Comparison of ENCODE assay signal across 1 cellular context in the genomic region with DNA sequence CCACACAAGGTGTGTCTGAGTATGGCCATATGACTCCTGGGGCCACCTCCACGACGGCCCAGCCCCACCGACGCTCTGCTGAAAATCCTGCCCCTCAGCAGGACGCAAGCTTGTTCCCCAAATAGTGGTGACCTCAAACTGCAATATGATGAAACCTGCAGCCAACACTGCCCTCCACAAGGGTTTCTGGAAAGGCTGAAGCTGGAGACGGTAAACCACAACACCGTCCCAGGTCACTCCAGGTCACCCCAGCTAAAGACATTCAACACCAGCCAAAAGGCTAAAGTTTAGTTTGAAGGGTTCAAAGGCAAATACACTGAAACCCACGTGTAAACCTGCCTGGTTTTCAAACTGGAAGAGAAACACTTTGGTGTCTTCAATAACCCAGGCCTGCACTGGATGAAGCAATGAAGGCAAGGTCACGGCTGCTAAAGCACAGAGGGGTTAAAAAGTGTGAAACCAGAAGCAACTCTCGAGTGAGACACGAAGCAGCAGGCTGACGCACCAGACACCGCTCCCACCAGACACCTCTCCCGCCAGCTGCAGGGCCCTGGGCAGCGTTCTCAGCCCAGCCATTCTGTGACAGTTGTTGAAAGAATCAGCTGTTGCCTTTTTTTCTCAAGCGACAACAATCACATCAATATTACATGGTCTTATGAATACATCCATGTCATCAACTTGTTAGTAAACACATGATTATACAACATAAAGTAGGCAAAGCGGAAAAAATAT.
TF ChIP-seq lines count a peak whose summit lies in the region.

No MANE protein-coding gene starts in this region.

TF ChIP-seq in K562, 482 proteins besides CTCF, POLR2A, EP300 and RAD21 (continued from another document and continues in another):
- TF ChIP-seq ZHX1 (conservative IDR thresholded peaks at IDR 0.05; ENCODE audit: low read length): no peak
- TF ChIP-seq MNT (conservative IDR thresholded peaks at IDR 0.05): no peak; a peak in 1 of 4 replicates
- TF ChIP-seq SPI1 (IDR thresholded peaks at IDR 0.05; ENCODE audit: borderline replicate concordance, low read depth, low read length): no peak
- TF ChIP-seq SP2 (IDR thresholded peaks at IDR 0.05; ENCODE audit: extremely low read depth, low read depth, low read length, poor library complexity, severe bottlenecking): no peak
- TF ChIP-seq POLR3A (IDR thresholded peaks at IDR 0.05; ENCODE audit: borderline replicate concordance, extremely low read depth, insufficient read depth, insufficient read length): no peak
- TF ChIP-seq ZNF232 (CRISPR knock-in tag; IDR thresholded peaks at IDR 0.05): no peak
- TF ChIP-seq ZNF717 (CRISPR knock-in tag; IDR thresholded peaks at IDR 0.05): no peak
- no peak for TF ChIP-seq BCLAF1 (IDR thresholded peaks at IDR 0.05; ENCODE audit: borderline replicate concordance in 1 of 2, control insufficient read depth in 1 of 2, low read depth in 2 of 2, low read length in 1 of 2)
- TF ChIP-seq, protein P1, sequence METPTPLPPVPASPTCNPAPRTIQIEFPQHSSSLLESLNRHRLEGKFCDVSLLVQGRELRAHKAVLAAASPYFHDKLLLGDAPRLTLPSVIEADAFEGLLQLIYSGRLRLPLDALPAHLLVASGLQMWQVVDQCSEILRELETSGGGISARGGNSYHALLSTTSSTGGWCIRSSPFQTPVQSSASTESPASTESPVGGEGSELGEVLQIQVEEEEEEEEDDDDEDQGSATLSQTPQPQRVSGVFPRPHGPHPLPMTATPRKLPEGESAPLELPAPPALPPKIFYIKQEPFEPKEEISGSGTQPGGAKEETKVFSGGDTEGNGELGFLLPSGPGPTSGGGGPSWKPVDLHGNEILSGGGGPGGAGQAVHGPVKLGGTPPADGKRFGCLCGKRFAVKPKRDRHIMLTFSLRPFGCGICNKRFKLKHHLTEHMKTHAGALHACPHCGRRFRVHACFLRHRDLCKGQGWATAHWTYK (CRISPR knock-in tag; IDR thresholded peaks at IDR 0.05): peak; percentile 47; the same call in 1 of the 2 replicates
- TF ChIP-seq E2F3 (CRISPR knock-in tag; IDR thresholded peaks at IDR 0.05): no peak
- TF ChIP-seq CCNT2 (IDR thresholded peaks at IDR 0.05; ENCODE audit: borderline replicate concordance, extremely low read depth, insufficient read length, low read depth, low read length): no peak
- peak; percentile 42; the same call in 1 of the 2 replicates for TF ChIP-seq SMARCE1 (IDR thresholded peaks at IDR 0.05)
- TF ChIP-seq, protein P2, sequence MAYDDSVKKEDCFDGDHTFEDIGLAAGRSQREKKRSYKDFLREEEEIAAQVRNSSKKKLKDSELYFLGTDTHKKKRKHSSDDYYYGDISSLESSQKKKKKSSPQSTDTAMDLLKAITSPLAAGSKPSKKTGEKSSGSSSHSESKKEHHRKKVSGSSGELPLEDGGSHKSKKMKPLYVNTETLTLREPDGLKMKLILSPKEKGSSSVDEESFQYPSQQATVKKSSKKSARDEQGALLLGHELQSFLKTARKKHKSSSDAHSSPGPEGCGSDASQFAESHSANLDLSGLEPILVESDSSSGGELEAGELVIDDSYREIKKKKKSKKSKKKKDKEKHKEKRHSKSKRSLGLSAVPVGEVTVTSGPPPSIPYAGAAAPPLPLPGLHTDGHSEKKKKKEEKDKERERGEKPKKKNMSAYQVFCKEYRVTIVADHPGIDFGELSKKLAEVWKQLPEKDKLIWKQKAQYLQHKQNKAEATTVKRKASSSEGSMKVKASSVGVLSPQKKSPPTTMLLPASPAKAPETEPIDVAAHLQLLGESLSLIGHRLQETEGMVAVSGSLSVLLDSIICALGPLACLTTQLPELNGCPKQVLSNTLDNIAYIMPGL (CRISPR knock-in tag; IDR thresholded peaks at IDR 0.05): no peak
- TF ChIP-seq ZNF76 (CRISPR knock-in tag; IDR thresholded peaks at IDR 0.05; ENCODE audit: borderline replicate concordance): no peak
- TF ChIP-seq EWSR1 (IDR thresholded peaks at IDR 0.05; ENCODE audit: borderline replicate concordance, low read depth, partially characterized antibody): no peak
- TF ChIP-seq TAF1 (IDR thresholded peaks at IDR 0.05; ENCODE audit: control insufficient read depth, extremely low read depth, insufficient read depth, low read length, severe bottlenecking): no peak
- no peak for TF ChIP-seq NR2C2 (CRISPR knock-in tag; IDR thresholded peaks at IDR 0.05)
- TF ChIP-seq NR2C2 (tag; IDR thresholded peaks at IDR 0.05): peak; percentile 96
- TF ChIP-seq ZNF512 (tag; IDR thresholded peaks at IDR 0.05): no peak
- TF ChIP-seq TCF3 (CRISPR knock-in tag; IDR thresholded peaks at IDR 0.05): peak; percentile 32; the same call in 1 of the 2 replicates
- no peak for TF ChIP-seq TRIM28 (IDR thresholded peaks at IDR 0.05)
- no peak for TF ChIP-seq TCF7 (IDR thresholded peaks at IDR 0.05; ENCODE audit: borderline replicate concordance)
- TF ChIP-seq KAT8 (IDR thresholded peaks at IDR 0.05; ENCODE audit: low read depth): no peak
- no peak for TF ChIP-seq KDM2B (CRISPR knock-in tag; IDR thresholded peaks at IDR 0.05)
- TF ChIP-seq MECOM (CRISPR knock-in tag; IDR thresholded peaks at IDR 0.05): peak; percentile 73; the same call in 1 of the 2 replicates
- no peak for TF ChIP-seq ZNF184 (CRISPR knock-in tag; IDR thresholded peaks at IDR 0.05)
- TF ChIP-seq RCOR1 (IDR thresholded peaks at IDR 0.05; ENCODE audit: borderline replicate concordance in 1 of 2, low read depth in 2 of 2, low read length in 2 of 2): peak in 1 of 2 experiments; percentile 86; a peak in 2 of 4 replicates
- TF ChIP-seq ZEB2 (IDR thresholded peaks at IDR 0.05): peak; percentile 88
- no peak for TF ChIP-seq STAT5B (CRISPR knock-in tag; IDR thresholded peaks at IDR 0.05)
- TF ChIP-seq SIX5 (IDR thresholded peaks at IDR 0.05; ENCODE audit: borderline replicate concordance in 1 of 2, insufficient read depth in 1 of 2, low read depth in 1 of 2, low read length in 2 of 2): no peak
- no peak for TF ChIP-seq SMAD2 (IDR thresholded peaks at IDR 0.05; ENCODE audit: low read depth, low read length)
- no peak for TF ChIP-seq ADNP (tag; IDR thresholded peaks at IDR 0.05)
- peak; percentile 79; the same call in 1 of the 2 replicates for TF ChIP-seq LCOR (CRISPR knock-in tag; IDR thresholded peaks at IDR 0.05)
- TF ChIP-seq, protein P3, sequence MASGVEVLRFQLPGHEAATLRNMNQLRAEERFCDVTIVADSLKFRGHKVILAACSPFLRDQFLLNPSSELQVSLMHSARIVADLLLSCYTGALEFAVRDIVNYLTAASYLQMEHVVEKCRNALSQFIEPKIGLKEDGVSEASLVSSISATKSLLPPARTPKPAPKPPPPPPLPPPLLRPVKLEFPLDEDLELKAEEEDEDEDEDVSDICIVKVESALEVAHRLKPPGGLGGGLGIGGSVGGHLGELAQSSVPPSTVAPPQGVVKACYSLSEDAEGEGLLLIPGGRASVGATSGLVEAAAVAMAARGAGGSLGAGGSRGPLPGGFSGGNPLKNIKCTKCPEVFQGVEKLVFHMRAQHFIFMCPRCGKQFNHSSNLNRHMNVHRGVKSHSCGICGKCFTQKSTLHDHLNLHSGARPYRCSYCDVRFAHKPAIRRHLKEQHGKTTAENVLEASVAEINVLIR (CRISPR knock-in tag; IDR thresholded peaks at IDR 0.05): peak; percentile 25; the same call in 1 of the 2 replicates
- no peak for TF ChIP-seq ZNF778 (CRISPR knock-in tag; IDR thresholded peaks at IDR 0.05)
- TF ChIP-seq SAFB2 (IDR thresholded peaks at IDR 0.05; ENCODE audit: borderline replicate concordance, low read depth, low read length, severe bottlenecking): no peak
- no peak for TF ChIP-seq PTBP1 (IDR thresholded peaks at IDR 0.05; ENCODE audit: low read depth, low read length)
- no peak for TF ChIP-seq CSDE1 (IDR thresholded peaks at IDR 0.05)
- no peak for TF ChIP-seq ZNF124 (CRISPR knock-in tag; IDR thresholded peaks at IDR 0.05)
- peak; percentile 57 for TF ChIP-seq CREM (IDR thresholded peaks at IDR 0.05; ENCODE audit: low read depth)
- TF ChIP-seq MAFG (tag; conservative IDR thresholded peaks at IDR 0.05): no peak
- no peak for TF ChIP-seq THAP12 (CRISPR knock-in tag; IDR thresholded peaks at IDR 0.05)
- TF ChIP-seq ZBTB7A (IDR thresholded peaks at IDR 0.05; ENCODE audit: borderline replicate concordance, control insufficient read depth, low read depth, low read length): no peak
- no peak for TF ChIP-seq MTA2 (IDR thresholded peaks at IDR 0.05; ENCODE audit: low read depth)
- no peak for TF ChIP-seq BHLHE40 (IDR thresholded peaks at IDR 0.05; ENCODE audit: low read length)
- TF ChIP-seq HCFC1 (IDR thresholded peaks at IDR 0.05; ENCODE audit: low read depth, low read length): no peak
- TF ChIP-seq TAF15 (IDR thresholded peaks at IDR 0.05; ENCODE audit: low read depth, low read length): no peak
- TF ChIP-seq LEF1 (IDR thresholded peaks at IDR 0.05): peak; percentile 79; the same call in 1 of the 2 replicates
- no peak for TF ChIP-seq BRCA1 (IDR thresholded peaks at IDR 0.05)
- TF ChIP-seq BRCA1 (CRISPR knock-in tag; IDR thresholded peaks at IDR 0.05): no peak
